In genomic region chr5:172789687-172790495, GRCh38 we compare ENCODE assay signal across 9 cellular contexts. TPM values are rescaled to one million over a fixed set of nuclear protein-coding genes. Genes with fewer than 3 reads are reported as not detected.
DNase-seq lines count a peak whose midpoint lies in the region; ATAC-seq and TF ChIP-seq lines count a peak whose summit lies in the region.
"Had no signal": no experiment of that assay in that cellular context is flagged by ENCODE, and none has a peak within 500 bp of the region (broad histone marks: within the 10 kb centered on the region; RNA-seq: fewer than 3 reads in every experiment).

No MANE protein-coding gene starts in this region.

- H3K27ac ChIP-seq in PC-3 (ENCODE audit: low read length) (no peak overlapping the region), esophagus muscularis mucosa (replicated peaks in 1 of 4) (peak overlapping the region; percentile 51 to 72 (median 70)), urinary bladder (ENCODE audit: low read depth) (peak overlapping the region; percentile 57)

- no peaks in the 10 kb centered on the region for H3K27me3 Mint-ChIP-seq in nephron (ENCODE audit: low read depth)

- H3K9ac ChIP-seq in PC-3 (ENCODE audit: low read length): no peak overlapping the region

- no peaks in the 10 kb centered on the region for H4K20me1 ChIP-seq in PC-3 (ENCODE audit: low read length)

- H2AFZ ChIP-seq in PC-3 (ENCODE audit: low read length): no peak overlapping the region

- H3K4me1 ChIP-seq in PC-3 (ENCODE audit: insufficient read depth, low read length) (peaks cover 23% of the 10 kb centered on the region), esophagus muscularis mucosa (peaks cover 36 to 48% (median 40%) of the 10 kb centered on the region in 4 donors), urinary bladder (ENCODE audit: insufficient read depth) (no peaks in the 10 kb centered on the region)

- H3K9me3 ChIP-seq in PC-3 (ENCODE audit: low read length) (no peaks in the 10 kb centered on the region), esophagus muscularis mucosa (no peaks in the 10 kb centered on the region)

- H3K36me3 Mint-ChIP-seq in nephron (ENCODE audit: low read depth): no peaks in the 10 kb centered on the region

- peaks cover 26% of the 10 kb centered on the region for H3K4me1 Mint-ChIP-seq in nephron

- BruUV-seq in PC-3 (replicated peaks; lab: Mats Ljungman, UMichigan): no TSS peak

- no peaks in the 10 kb centered on the region for H3K9me2 ChIP-seq in PC-3 (replicated peaks; ENCODE audit: low read length)

- POLR2A ChIA-PET in PC-3 (lab: Charles Lee; ENCODE audit: unreplicated experiment): no interaction called here

- H3K4me2 ChIP-seq in PC-3 (ENCODE audit: low read length): no peak overlapping the region

- H3K79me2 ChIP-seq in PC-3 (ENCODE audit: low read length): no peaks in the 10 kb centered on the region

- WGBS in esophagus muscularis mucosa: 65% methylated on average over 7 of the region's 9 CpGs
- WGBS in urinary bladder: 55% methylated on average over 9 of the region's 9 CpGs

- ATAC-seq in PC-3: peak; percentile 16
- ATAC-seq in GM18873 (IDR thresholded peaks at IDR 0.05; ENCODE audit: low FRiP score, unreplicated experiment): no peak

- no peaks in the 10 kb centered on the region for H3K9me3 Mint-ChIP-seq in nephron

- no peak for TF ChIP-seq EP300 in esophagus muscularis mucosa (IDR thresholded peaks at IDR 0.05)

- H3K27me3 ChIP-seq in PC-3 (ENCODE audit: low read length) (no peaks in the 10 kb centered on the region), esophagus muscularis mucosa (no peaks in the 10 kb centered on the region)

- no peak for TF ChIP-seq POLR2A in esophagus muscularis mucosa (IDR thresholded peaks at IDR 0.05; ENCODE audit: low read depth)

- H3K4me3 Mint-ChIP-seq in nephron: no peak overlapping the region

- H3K36me3 ChIP-seq in PC-3 (ENCODE audit: low read depth, low read length) (no peaks in the 10 kb centered on the region), esophagus muscularis mucosa (no peaks in the 10 kb centered on the region), urinary bladder (ENCODE audit: insufficient read depth) (no peaks in the 10 kb centered on the region)

- intact Hi-C loops in PC-3 (cut with micrococcal nuclease): no loop called here
- intact Hi-C loops in esophagus muscularis mucosa (cut with DNase I): loop anchor here (5.0 kb wide), 1 partner anchor 67 kb away; no protein-coding TSS in a partner anchor

- H3K27ac Mint-ChIP-seq in nephron: peak overlapping the region in 2 of 3 experiments; percentile 51 to 62

- no peaks in the 10 kb centered on the region for H3F3A ChIP-seq in PC-3 (ENCODE audit: low read length, unreplicated experiment)

- CTCF ChIA-PET in PC-3 (lab: Charles Lee): no interaction called here

- no peak overlapping the region for H3K4me3 ChIP-seq in PC-3 (ENCODE audit: low read length)
- H3K4me3 ChIP-seq in esophagus muscularis mucosa: no peak overlapping the region
- H3K4me3 ChIP-seq in urinary bladder (ENCODE audit: low read depth, low read length): no peak overlapping the region

- TF ChIP-seq CTCF in PC-3 (conservative IDR thresholded peaks at IDR 0.05; ENCODE audit: low read depth, low read length) (no peak), esophagus muscularis mucosa (IDR thresholded peaks at IDR 0.05) (no peak), nephron (IDR thresholded peaks at IDR 0.05; ENCODE audit: unreplicated experiment in 3 of 3) (no peak)

- no peak for DNase-seq in PC-3
- no peak for DNase-seq in esophagus muscularis mucosa (ENCODE audit: extremely low spot score)
- no peak for DNase-seq in OCI-M2 (lab: John Stamatoyannopoulos, UW; ENCODE audit: unreplicated experiment)
- no peak for DNase-seq in stimulated activated CD4-positive, alpha-beta T cell treated with anti-CD3 and anti-CD28 coated beads, Interleukin-4, amount 100 ng/mL, for 1 hour
- DNase-seq: activated CD4-positive, alpha-beta T cell treated with anti-CD3 and anti-CD28 coated beads, Interleukin-2, amount 50 U/mL, for 1 hour; NCI-H82 had no signal

RNA-seq across cellular contexts. Expression of gene DUSP1, which starts 18.9 kb away (rescaled TPM):
- total RNA-seq in PC-3 (2014; rRNA removed) (522 and 586 TPM in 2 replicates), esophagus muscularis mucosa (100 to 1,000 TPM; 455 to 718 (median 676) TPM), urinary bladder (76.4 TPM)
- 822 TPM for polyA plus RNA-seq in urinary bladder

RNA-seq across cellular contexts. Expression of gene ERGIC1, which starts 44.2 kb away (rescaled TPM):
- total RNA-seq in PC-3 (2014; rRNA removed): 124 and 148 TPM in 2 replicates
- 100 to 1,000 TPM; 105 to 161 (median 145) TPM for total RNA-seq in esophagus muscularis mucosa
- total RNA-seq in urinary bladder: 68.5 TPM
- 103 TPM for polyA plus RNA-seq in urinary bladder
